ENCODE assay signal across 12 cellular contexts in the genomic region with DNA sequence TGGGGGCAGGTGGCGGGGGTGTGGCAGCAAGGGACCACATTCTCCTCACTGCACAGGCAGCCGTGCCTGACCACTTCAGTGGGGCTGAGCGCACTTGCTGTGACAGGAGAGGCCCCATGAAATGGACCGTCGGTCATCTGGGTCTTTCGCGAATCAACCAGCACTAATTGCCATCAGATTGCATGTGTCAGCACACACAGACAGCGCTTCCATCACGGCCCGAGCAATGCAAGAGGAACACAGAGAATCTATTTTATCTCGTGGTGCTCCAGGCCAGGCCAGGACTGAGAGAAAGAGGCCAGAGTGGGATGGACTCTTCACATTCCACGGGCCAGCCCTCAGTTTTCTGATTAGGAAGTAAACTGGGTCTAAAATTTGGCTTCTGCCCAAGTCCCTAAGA.
"Had no signal": no experiment of that assay in that cellular context is flagged by ENCODE, and none has a peak within 500 bp of the region (broad histone marks: within the 10 kb centered on the region; RNA-seq: fewer than 3 reads in every experiment).

No MANE protein-coding gene starts in this region.

- ATAC-seq: activated CD8-positive, alpha-beta T cell treated with anti-CD3 and anti-CD28 coated beads, Interleukin-2, amount 10 ng/mL, durations not matched to agents 7 days and 5 days; left colon; T-cell had no signal

- H3K27me3 ChIP-seq: ovary had no signal

- DNase-seq: activated CD4-positive, alpha-beta T cell treated with anti-CD3 and anti-CD28 coated beads for 4 hours; activated CD8-positive, alpha-beta T cell treated with anti-CD3 and anti-CD28 coated beads, Interleukin-2, amount 10 ng/mL, durations not matched to agents 7 days and 5 days; activated naive CD4-positive, alpha-beta T cell treated with anti-CD3 and anti-CD28 coated beads, Interleukin-2, amount 10 ng/mL, durations not matched to agents 7 days and 5 days; cerebellar nuclear complex; dermis blood vessel endothelial cell; glutamatergic neuron; immature natural killer cell; small intestine; T-cell; trophoblast cell had no signal

- H3K9me3 ChIP-seq: ovary had no signal

- H3K4me3 ChIP-seq: ovary had no signal

- H3K36me3 ChIP-seq: ovary had no signal

- H3K27ac ChIP-seq: ovary had no signal
